8 cellular contexts compared by ENCODE assay signal in the genomic region with DNA sequence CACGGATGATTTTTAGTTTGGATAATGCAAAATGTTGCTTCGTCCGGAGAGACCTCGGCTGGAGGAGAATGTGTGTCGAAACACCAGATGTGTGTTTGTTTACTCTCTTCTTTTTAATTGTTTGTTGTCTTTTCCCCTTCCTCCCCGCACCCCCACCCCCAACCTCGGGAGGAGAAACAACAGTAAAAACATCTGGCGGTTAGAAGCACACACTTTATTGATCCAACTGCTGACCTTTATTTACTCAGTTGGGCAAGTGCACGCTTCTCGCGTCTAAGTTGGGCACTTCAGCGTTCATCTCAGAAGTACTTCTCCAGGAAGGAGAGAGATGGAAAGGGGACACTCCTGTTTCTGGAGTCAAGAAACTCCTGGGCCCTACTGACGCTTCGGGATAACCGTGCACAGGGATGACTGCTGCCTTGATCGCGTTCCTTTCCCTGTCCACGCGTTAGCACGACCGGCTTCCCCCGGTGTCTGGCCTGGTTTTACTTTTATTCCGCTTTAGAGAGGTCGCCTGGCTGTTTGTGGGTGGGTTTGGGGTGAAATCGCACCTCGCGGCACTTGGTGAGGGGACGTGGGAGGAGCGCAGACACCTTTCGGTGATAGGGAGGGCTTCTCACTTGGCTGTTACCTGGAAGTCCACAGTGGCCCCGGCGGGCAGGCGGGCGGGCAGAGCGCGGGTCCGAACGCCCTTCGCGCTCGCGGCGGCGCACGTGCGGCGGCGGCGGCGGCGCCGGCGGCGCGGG.
A peak's percentile ranks its signal among the peaks of the same experiment; 100 is the strongest.
DNase-seq lines count a peak whose midpoint lies in the region; ATAC-seq, FAIRE-seq and TF ChIP-seq lines count a peak whose summit lies in the region.

No MANE protein-coding gene starts in this region.

- no peak for ATAC-seq in naive thymus-derived CD4-positive, alpha-beta T cell
- ATAC-seq in HG03354 (IDR thresholded peaks at IDR 0.05; ENCODE audit: poor library complexity, severe bottlenecking, unreplicated experiment) (no peak), HG02870 (IDR thresholded peaks at IDR 0.05; ENCODE audit: unreplicated experiment) (no peak)

- no peak for TF ChIP-seq EP300 in H1 (IDR thresholded peaks at IDR 0.05; ENCODE audit: borderline replicate concordance in 1 of 2, low read depth in 2 of 2, low read length in 2 of 2)

- TF ChIP-seq CTCF in H1 (IDR thresholded peaks at IDR 0.05; ENCODE audit: control extremely low read depth in 1 of 3, insufficient read depth in 1 of 3, low read depth in 1 of 3, low read length in 3 of 3), result no peak

- no peak for FAIRE-seq in H1 (lab: Jason Lieb, UNC)

- intact Hi-C loops in naive thymus-derived CD4-positive, alpha-beta T cell (cut with micrococcal nuclease), result loop anchor here in 1 of 2 donors (10.0 kb wide), 2 partner anchors 838 to 1598 kb away; partner anchors contain the start of gene MDFIC

- H3K79me2 ChIP-seq in H1 (ENCODE audit: control insufficient read depth in 1 of 2, insufficient read depth in 2 of 2, low read length in 2 of 2), result no peaks in the 10 kb centered on the region

- H4K8ac ChIP-seq in H1 (ENCODE audit: extremely low read depth, insufficient read depth, low read length), result no peak overlapping the region

- 2% methylated on average over 55 of the region's 55 CpGs; no CpG with 5 or more reads in 1 of the 2 experiments for WGBS in H1 (ENCODE audit: extremely low coverage in 1 of 2, insufficient coverage in 1 of 2, insufficient read length in 1 of 2, insufficient replicate concordance in 2 of 2, low coverage in 1 of 2, low lambda C conversion rate in 2 of 2, missing lambda C conversion rate in 1 of 2), 2 experiments

- H3K36me3 Mint-ChIP-seq in activated CD4-positive, alpha-beta T cell treated with anti-CD3 and anti-CD28 coated beads, Interleukin-2, amount 10 ng/mL, durations not matched to agents 7 days and 5 days (ENCODE audit: low read depth), result no peaks in the 10 kb centered on the region
- H3K36me3 Mint-ChIP-seq in naive thymus-derived CD4-positive, alpha-beta T cell, result peaks cover 0 to 1% (median 0%) of the 10 kb centered on the region in 5 donors

- no peak overlapping the region for H4K91ac ChIP-seq in H1 (replicated peaks; ENCODE audit: insufficient read length, low read length)

- no peak overlapping the region for H2AFZ ChIP-seq in H1 (ENCODE audit: low read length)

- H3K18ac ChIP-seq in H1 (ENCODE audit: extremely low read depth, low read length), result no peak overlapping the region

- no peak for TF ChIP-seq POLR2A in H1 (IDR thresholded peaks at IDR 0.05; ENCODE audit: control extremely low read depth in 1 of 2, low read depth in 2 of 2, low read length in 2 of 2)

- H3K36me3 ChIP-seq in H1 (ENCODE audit: control insufficient read depth in 2 of 4, insufficient read depth in 4 of 4, low read length in 3 of 4), result no peaks in the 10 kb centered on the region; a peak in 1 of 8 replicates
- no peaks in the 10 kb centered on the region for H3K36me3 ChIP-seq in naive thymus-derived CD4-positive, alpha-beta T cell (ENCODE audit: control insufficient read depth in 2 of 3, insufficient read depth in 3 of 3, low read length in 3 of 3)

- H3K79me1 ChIP-seq in H1 (ENCODE audit: low read depth, low read length), result no peaks in the 10 kb centered on the region

- H2AK5ac ChIP-seq in H1 (ENCODE audit: low read depth, low read length), result no peak overlapping the region

- H3K9me3 ChIP-seq in H1 (ENCODE audit: insufficient read depth in 2 of 2, low read depth in 1 of 2, low read length in 1 of 2), result no peaks in the 10 kb centered on the region
- H3K9me3 ChIP-seq in naive thymus-derived CD4-positive, alpha-beta T cell (ENCODE audit: control insufficient read depth in 2 of 3, low read length in 3 of 3), result no peaks in the 10 kb centered on the region

- POLR2A ChIA-PET in activated CD4-positive, alpha-beta T cell treated with anti-CD3 and anti-CD28 coated beads, Interleukin-2, amount 10 ng/mL, durations not matched to agents 7 days and 5 days (lab: Charles Lee), result no interaction called here
- POLR2A ChIA-PET in H1 (lab: Charles Lee; ENCODE audit: partially characterized antibody), result interaction anchor here (0.6 kb wide), 1 partner anchor 97 kb away, joined by 3 read pairs; no protein-coding TSS in a partner anchor
- POLR2A ChIA-PET in naive thymus-derived CD4-positive, alpha-beta T cell (lab: Charles Lee), result no interaction called here

- no peak overlapping the region for H2BK20ac ChIP-seq in H1 (ENCODE audit: low read length)

- no peaks in the 10 kb centered on the region for H3K9me3 Mint-ChIP-seq in activated CD4-positive, alpha-beta T cell treated with anti-CD3 and anti-CD28 coated beads, Interleukin-2, amount 10 ng/mL, durations not matched to agents 7 days and 5 days
- H3K9me3 Mint-ChIP-seq in naive thymus-derived CD4-positive, alpha-beta T cell, result peaks cover 0 to 1% (median 0%) of the 10 kb centered on the region in 11 donors

- no peak overlapping the region for H2BK15ac ChIP-seq in H1 (ENCODE audit: low read length)

- DNase-seq in activated CD4-positive, alpha-beta T cell treated with anti-CD3 and anti-CD28 coated beads, Interleukin-2, amount 10 ng/mL, durations not matched to agents 7 days and 5 days, result no peak
- DNase-seq in activated CD4-positive, alpha-beta T cell treated with anti-CD3 and anti-CD28 coated beads for 1 hour, result no peak
- DNase-seq in NCI-H748 treated with DMSO at 0.1 percent for 48 hours (lab: John Stamatoyannopoulos, UW) (peak; percentile 73), H1 (ENCODE audit: low read depth in 1 of 2, low spot score in 2 of 2) (peak in 1 of 2 experiments; percentile 56), COLO829 (ENCODE audit: low spot score) (no peak)
- DNase-seq in naive thymus-derived CD4-positive, alpha-beta T cell, result no peak

- peaks cover 34 to 69% (median 55%) of the 10 kb centered on the region in 4 experiments for H3K27me3 ChIP-seq in H1 (replicated peaks in 1 of 4; ENCODE audit: control insufficient read depth in 3 of 4, extremely low read depth in 1 of 4, insufficient read depth in 3 of 4, low read length in 3 of 4)
- peaks cover 8 to 18% of the 10 kb centered on the region in 2 donors for H3K27me3 ChIP-seq in naive thymus-derived CD4-positive, alpha-beta T cell (ENCODE audit: control insufficient read depth in 2 of 2, insufficient read depth in 2 of 2, low read length in 2 of 2)

- H3K14ac ChIP-seq in H1 (ENCODE audit: insufficient read length), result no peak overlapping the region

- no peak overlapping the region for H3K4ac ChIP-seq in H1 (replicated peaks; ENCODE audit: insufficient read length, low read depth, low read length)

- no peak overlapping the region for H2BK5ac ChIP-seq in H1 (ENCODE audit: low read depth, low read length)

- H2BK120ac ChIP-seq in H1 (replicated peaks; ENCODE audit: low read depth, low read length), result no peak overlapping the region

- H3K4me3 Mint-ChIP-seq in activated CD4-positive, alpha-beta T cell treated with anti-CD3 and anti-CD28 coated beads, Interleukin-2, amount 10 ng/mL, durations not matched to agents 7 days and 5 days, result peak overlapping the region; percentile 69
- peak overlapping the region; percentile 72 to 85 (median 78) for H3K4me3 Mint-ChIP-seq in naive thymus-derived CD4-positive, alpha-beta T cell

- H3K4me1 Mint-ChIP-seq in activated CD4-positive, alpha-beta T cell treated with anti-CD3 and anti-CD28 coated beads, Interleukin-2, amount 10 ng/mL, durations not matched to agents 7 days and 5 days, result peaks cover 37% of the 10 kb centered on the region
- peaks cover 6 to 53% (median 37%) of the 10 kb centered on the region in 7 donors for H3K4me1 Mint-ChIP-seq in naive thymus-derived CD4-positive, alpha-beta T cell

- H3K56ac ChIP-seq in H1 (replicated peaks; ENCODE audit: insufficient read length, low read depth, low read length), result no peak overlapping the region

- peak overlapping the region; percentile 83 to 100 for H3K4me2 ChIP-seq in H1 (ENCODE audit: insufficient read depth in 1 of 2, low read depth in 2 of 2, low read length in 2 of 2)

- H3K27ac ChIP-seq in H1 (ENCODE audit: low read depth, low read length), result no peak overlapping the region
- no peak overlapping the region for H3K27ac ChIP-seq in naive thymus-derived CD4-positive, alpha-beta T cell (ENCODE audit: low read depth, low read length)

- no peak overlapping the region for H4K5ac ChIP-seq in H1 (ENCODE audit: insufficient read length, low read depth, low read length)

- H3K4me3 ChIP-seq in H1 (ENCODE audit: extremely low read depth in 1 of 4, insufficient read depth in 2 of 4, low read depth in 3 of 4, low read length in 4 of 4), result peak overlapping the region; percentile 62 to 71 (median 69)
- peak overlapping the region; percentile 27 for H3K4me3 ChIP-seq in naive thymus-derived CD4-positive, alpha-beta T cell (ENCODE audit: low read length)

- TF ChIP-seq RAD21 in H1 (IDR thresholded peaks at IDR 0.05 in 1 of 2, conservative IDR thresholded peaks at IDR 0.05 in 1 of 2; ENCODE audit: low read depth in 2 of 2, low read length in 2 of 2), result no peak

- H2BK12ac ChIP-seq in H1 (ENCODE audit: low read depth, low read length), result no peak overlapping the region

- H3K23me2 ChIP-seq in H1 (ENCODE audit: low read depth, low read length), result peaks cover 40% of the 10 kb centered on the region

- H3K4me1 ChIP-seq in H1 (replicated peaks in 1 of 4; ENCODE audit: control insufficient read depth in 3 of 4, insufficient read depth in 4 of 4, low read length in 3 of 4), result peaks cover 3 to 12% (median 7%) of the 10 kb centered on the region in 4 experiments
- H3K4me1 ChIP-seq in naive thymus-derived CD4-positive, alpha-beta T cell (ENCODE audit: control insufficient read depth in 2 of 2, insufficient read depth in 2 of 2, low read length in 2 of 2), result peaks cover 17 to 21% of the 10 kb centered on the region in 2 donors

- peak overlapping the region; percentile 41 for H3K27ac Mint-ChIP-seq in activated CD4-positive, alpha-beta T cell treated with anti-CD3 and anti-CD28 coated beads, Interleukin-2, amount 10 ng/mL, durations not matched to agents 7 days and 5 days
- no peak overlapping the region for H3K27ac Mint-ChIP-seq in naive thymus-derived CD4-positive, alpha-beta T cell

- H3K23ac ChIP-seq in H1 (ENCODE audit: insufficient read length), result no peak overlapping the region

- CTCF ChIA-PET in activated CD4-positive, alpha-beta T cell treated with anti-CD3 and anti-CD28 coated beads, Interleukin-2, amount 10 ng/mL, durations not matched to agents 7 days and 5 days (lab: Charles Lee), result no interaction called here
- CTCF ChIA-PET in H1 (lab: Charles Lee; ENCODE audit: partially characterized antibody), result no interaction called here
- CTCF ChIA-PET in naive thymus-derived CD4-positive, alpha-beta T cell (lab: Charles Lee), result no interaction called here

- H4K20me1 ChIP-seq in H1 (replicated peaks in 1 of 2; ENCODE audit: control insufficient read depth in 1 of 2, insufficient read depth in 2 of 2, low read length in 2 of 2), result no peaks in the 10 kb centered on the region

- peaks cover 67% of the 10 kb centered on the region for H3K27me3 Mint-ChIP-seq in activated CD4-positive, alpha-beta T cell treated with anti-CD3 and anti-CD28 coated beads, Interleukin-2, amount 10 ng/mL, durations not matched to agents 7 days and 5 days
- H3K27me3 Mint-ChIP-seq in naive thymus-derived CD4-positive, alpha-beta T cell, result peaks cover 57 to 78% (median 64%) of the 10 kb centered on the region in 5 donors

- 0 out of 7 replicates have a peak overlapping the region, but pooled peaks of 1 of the 4 experiments have one; percentile 30 for H3K9ac ChIP-seq in H1 (replicated peaks in 1 of 4; ENCODE audit: extremely low read depth in 1 of 4, low read depth in 3 of 4, low read length in 3 of 4)

TF ChIP-seq in H1, 55 proteins besides CTCF, POLR2A, EP300 and RAD21 (continues in another document):
- TF ChIP-seq PHF8 (conservative IDR thresholded peaks at IDR 0.05; ENCODE audit: low read depth, low read length), result no peak
